In the genomic region with DNA sequence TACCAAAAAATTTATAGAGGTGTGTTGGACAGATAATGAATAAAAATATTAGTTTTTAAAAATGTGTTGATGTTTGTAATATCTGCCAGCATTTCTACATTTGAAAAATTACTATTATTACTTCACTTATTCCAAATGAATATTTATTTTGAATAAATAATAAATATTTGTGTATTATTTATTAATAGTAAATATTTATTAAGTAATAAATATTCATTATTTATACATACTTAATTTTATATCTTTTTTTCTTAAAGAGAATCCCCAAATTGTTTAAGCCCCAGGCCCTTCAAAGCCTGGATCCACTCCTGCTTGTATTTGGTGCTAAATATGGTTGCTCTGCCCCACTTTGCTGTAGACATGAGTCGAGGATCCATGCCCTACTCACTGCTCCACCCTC, we compare ENCODE assay signal across 16 cellular contexts.
DNase-seq lines count a peak whose midpoint lies in the region; ATAC-seq, FAIRE-seq and TF ChIP-seq lines count a peak whose summit lies in the region.
"Had no signal": no experiment of that assay in that cellular context is flagged by ENCODE, and none has a peak within 500 bp of the region (broad histone marks: within the 10 kb centered on the region; RNA-seq: fewer than 3 reads in every experiment).

No MANE protein-coding gene starts in this region.

- 45 to 70% methylated on average over 1 of the region's 1 CpG for WGBS in pancreas, 2 donors

- H3K27ac ChIP-seq in pancreas, result no peak overlapping the region

- DNase-seq in pancreas, result no peak
- no peak for DNase-seq in DMS 273 treated with DMSO at 0.1 percent for 48 hours (lab: John Stamatoyannopoulos, UW)
- no peak for DNase-seq in NCI-H1930 (lab: John Stamatoyannopoulos, UW)
- no peak for DNase-seq in SIG-M5 (lab: John Stamatoyannopoulos, UW)
- DNase-seq: C1 segment of cervical spinal cord; CD4-positive, alpha-beta T cell; DMS153; DND-41; GF-D8; HFFc6; IMR-90 had no signal

- no peaks in the 10 kb centered on the region for H3K36me3 ChIP-seq in pancreas

- no peak overlapping the region for H3K4me3 ChIP-seq in pancreas

- no peak for TF ChIP-seq CTCF in pancreas (IDR thresholded peaks at IDR 0.05)

- H3K9me3 ChIP-seq in pancreas, result no peaks in the 10 kb centered on the region

- intact Hi-C loops in pancreas (cut with DNase I), result no loop called here

- peak; percentile 94 for FAIRE-seq in A204.1 (lab: Jason Lieb, UNC)
- peak; percentile 52 for FAIRE-seq in TTC549 (lab: Jason Lieb, UNC)
- peak; percentile 70 for FAIRE-seq in endometrium (lab: Jason Lieb, UNC)
- peak; percentile 81 for FAIRE-seq in pancreas (lab: Jason Lieb, UNC)
- FAIRE-seq: GM19239 had no signal

- H3K27me3 ChIP-seq in pancreas, result no peaks in the 10 kb centered on the region

- no peak for ATAC-seq in pancreas
- no peak for ATAC-seq in HG03457 (IDR thresholded peaks at IDR 0.05; ENCODE audit: unreplicated experiment)

- no peaks in the 10 kb centered on the region for H3K4me1 ChIP-seq in pancreas
